ENCODE assay signal across 12 cellular contexts in the genomic region with DNA sequence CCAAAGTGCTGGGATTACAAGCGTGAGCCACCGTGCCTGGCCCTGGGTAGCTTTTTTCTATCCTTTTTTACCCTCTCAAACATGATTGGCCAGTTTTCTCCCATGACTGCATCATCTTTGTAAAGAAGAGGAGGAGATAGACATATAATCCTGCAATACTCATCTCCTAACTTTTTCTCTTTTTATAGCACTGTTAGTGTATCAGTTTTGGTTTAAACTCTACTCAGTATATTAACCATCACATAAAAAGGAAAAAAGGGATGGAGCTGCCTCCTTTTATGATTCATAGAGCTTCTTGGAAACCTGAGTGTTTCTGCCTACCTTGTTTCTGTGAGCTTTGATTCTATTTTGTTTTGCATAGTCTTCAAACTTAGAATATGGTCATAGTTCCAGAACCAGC.
A peak's percentile ranks its signal among the peaks of the same experiment; 100 is the strongest.
DNase-seq lines count a peak whose midpoint lies in the region; ATAC-seq lines count a peak whose summit lies in the region.
"Had no signal": no experiment of that assay in that cellular context is flagged by ENCODE, and none has a peak within 500 bp of the region (broad histone marks: within the 10 kb centered on the region; RNA-seq: fewer than 3 reads in every experiment).

No MANE protein-coding gene starts in this region.

- H3K27ac Mint-ChIP-seq in activated T-cell treated with anti-CD3 and anti-CD28 coated beads, Interleukin-2, amount 50 U/mL, for 24 hours: peak overlapping the region; percentile 63
- peak overlapping the region; percentile 72 for H3K27ac Mint-ChIP-seq in stimulated activated naive CD8-positive, alpha-beta T cell treated with anti-CD3 and anti-CD28 coated beads, Interleukin-15, Interleukin-2, amounts not matched to agents 100 ng/mL and 50 ng/mL, for 24 hours
- H3K27ac Mint-ChIP-seq in activated naive CD8-positive, alpha-beta T cell: peak overlapping the region; percentile 54
- H3K27ac Mint-ChIP-seq in stimulated activated naive CD8-positive, alpha-beta T cell treated with anti-CD3 and anti-CD28 coated beads, Interleukin-15, amount 100 ng/mL, for 72 hours: peak overlapping the region; percentile 72 to 78
- H3K27ac Mint-ChIP-seq: CD4-positive, CD25-positive, alpha-beta regulatory T cell; GM23338 had no signal

- no peak overlapping the region for H3K4me3 Mint-ChIP-seq in activated T-cell treated with anti-CD3 and anti-CD28 coated beads, Interleukin-2, amount 50 U/mL, for 24 hours
- H3K4me3 Mint-ChIP-seq in stimulated activated naive CD8-positive, alpha-beta T cell treated with anti-CD3 and anti-CD28 coated beads, Interleukin-15, Interleukin-2, amounts not matched to agents 100 ng/mL and 50 ng/mL, for 24 hours: no peak overlapping the region
- no peak overlapping the region for H3K4me3 Mint-ChIP-seq in activated naive CD8-positive, alpha-beta T cell
- H3K4me3 Mint-ChIP-seq in stimulated activated naive CD8-positive, alpha-beta T cell treated with anti-CD3 and anti-CD28 coated beads, Interleukin-15, amount 100 ng/mL, for 72 hours: peak overlapping the region; percentile 13 to 37
- H3K4me3 Mint-ChIP-seq: CD4-positive, CD25-positive, alpha-beta regulatory T cell; GM23338 had no signal

- H3K36me3 Mint-ChIP-seq in activated T-cell treated with anti-CD3 and anti-CD28 coated beads, Interleukin-2, amount 50 U/mL, for 24 hours (ENCODE audit: low read depth): peaks cover 84% of the 10 kb centered on the region
- peaks cover 59% of the 10 kb centered on the region for H3K36me3 Mint-ChIP-seq in stimulated activated naive CD8-positive, alpha-beta T cell treated with anti-CD3 and anti-CD28 coated beads, Interleukin-15, Interleukin-2, amounts not matched to agents 100 ng/mL and 50 ng/mL, for 24 hours (ENCODE audit: low read depth)
- peaks cover 11% of the 10 kb centered on the region for H3K36me3 Mint-ChIP-seq in activated naive CD8-positive, alpha-beta T cell

- DNase-seq in activated T-cell treated with anti-CD3 and anti-CD28 coated beads, Interleukin-2, amount 50 U/mL, for 24 hours: no peak
- DNase-seq in activated T-cell treated with anti-CD3 and anti-CD28 coated beads for 4 hours (no peak), kidney glomerular epithelial cell (lab: John Stamatoyannopoulos, UW) (no peak), AG20443 (ENCODE audit: low spot score) (no peak)
- DNase-seq in stimulated activated naive CD8-positive, alpha-beta T cell treated with anti-CD3 and anti-CD28 coated beads, Interleukin-15, Interleukin-2, amounts not matched to agents 100 U/mL and 50 U/mL, for 24 hours: no peak
- no peak for DNase-seq in stimulated activated naive CD8-positive, alpha-beta T cell treated with anti-CD3 and anti-CD28 coated beads, Interleukin-15, amount 100 ng/mL, for 72 hours
- DNase-seq: Calu3; CD4-positive, CD25-positive, alpha-beta regulatory T cell; DMS79 had no signal

- H3K4me1 Mint-ChIP-seq in activated T-cell treated with anti-CD3 and anti-CD28 coated beads, Interleukin-2, amount 50 U/mL, for 24 hours (ENCODE audit: low read depth): peaks cover 7% of the 10 kb centered on the region
- peaks cover 8% of the 10 kb centered on the region for H3K4me1 Mint-ChIP-seq in stimulated activated naive CD8-positive, alpha-beta T cell treated with anti-CD3 and anti-CD28 coated beads, Interleukin-15, Interleukin-2, amounts not matched to agents 100 ng/mL and 50 ng/mL, for 24 hours (ENCODE audit: low read depth)
- peaks cover 6% of the 10 kb centered on the region for H3K4me1 Mint-ChIP-seq in activated naive CD8-positive, alpha-beta T cell (ENCODE audit: low read depth)
- peaks cover 11% of the 10 kb centered on the region for H3K4me1 Mint-ChIP-seq in stimulated activated naive CD8-positive, alpha-beta T cell treated with anti-CD3 and anti-CD28 coated beads, Interleukin-15, amount 100 ng/mL, for 72 hours
- H3K4me1 Mint-ChIP-seq: GM23338 had no signal

- no peak for ATAC-seq in stimulated activated naive CD8-positive, alpha-beta T cell treated with anti-CD3 and anti-CD28 coated beads, Interleukin-15, Interleukin-2, amounts not matched to agents 100 U/mL and 50 U/mL, for 24 hours
- no peak for ATAC-seq in stimulated activated naive CD8-positive, alpha-beta T cell treated with anti-CD3 and anti-CD28 coated beads, Interleukin-15, amount 100 ng/mL, for 72 hours
- ATAC-seq: GM23338 had no signal

- no peaks in the 10 kb centered on the region for H3K9me3 Mint-ChIP-seq in activated T-cell treated with anti-CD3 and anti-CD28 coated beads, Interleukin-2, amount 50 U/mL, for 24 hours
- no peaks in the 10 kb centered on the region for H3K9me3 Mint-ChIP-seq in stimulated activated naive CD8-positive, alpha-beta T cell treated with anti-CD3 and anti-CD28 coated beads, Interleukin-15, Interleukin-2, amounts not matched to agents 100 ng/mL and 50 ng/mL, for 24 hours
- H3K9me3 Mint-ChIP-seq in activated naive CD8-positive, alpha-beta T cell (ENCODE audit: low read depth): no peaks in the 10 kb centered on the region
- no peaks in the 10 kb centered on the region for H3K9me3 Mint-ChIP-seq in stimulated activated naive CD8-positive, alpha-beta T cell treated with anti-CD3 and anti-CD28 coated beads, Interleukin-15, amount 100 ng/mL, for 72 hours
- H3K9me3 Mint-ChIP-seq: CD4-positive, CD25-positive, alpha-beta regulatory T cell; GM23338 had no signal

- H3K27me3 Mint-ChIP-seq in activated T-cell treated with anti-CD3 and anti-CD28 coated beads, Interleukin-2, amount 50 U/mL, for 24 hours: no peaks in the 10 kb centered on the region
- no peaks in the 10 kb centered on the region for H3K27me3 Mint-ChIP-seq in stimulated activated naive CD8-positive, alpha-beta T cell treated with anti-CD3 and anti-CD28 coated beads, Interleukin-15, Interleukin-2, amounts not matched to agents 100 ng/mL and 50 ng/mL, for 24 hours
- H3K27me3 Mint-ChIP-seq in activated naive CD8-positive, alpha-beta T cell: no peaks in the 10 kb centered on the region
- no peaks in the 10 kb centered on the region for H3K27me3 Mint-ChIP-seq in stimulated activated naive CD8-positive, alpha-beta T cell treated with anti-CD3 and anti-CD28 coated beads, Interleukin-15, amount 100 ng/mL, for 72 hours
- H3K27me3 Mint-ChIP-seq: CD4-positive, CD25-positive, alpha-beta regulatory T cell had no signal

Comparison
In these comparisons a context has a peak if more than half of its experiments do, and no peak if none do; other contexts are left out.
1. H3K4me3 Mint-ChIP-seq: peak in stimulated activated naive CD8-positive, alpha-beta T cell treated with anti-CD3 and anti-CD28 coated beads, Interleukin-15, amount 100 ng/mL, for 72 hours (2 of 2); none in activated T-cell treated with anti-CD3 and anti-CD28 coated beads, Interleukin-2, amount 50 U/mL, for 24 hours (single experiment), stimulated activated naive CD8-positive, alpha-beta T cell treated with anti-CD3 and anti-CD28 coated beads, Interleukin-15, Interleukin-2, amounts not matched to agents 100 ng/mL and 50 ng/mL, for 24 hours (single experiment) and activated naive CD8-positive, alpha-beta T cell (single experiment).
2. Peak in every context shown above with its lines, with median percentiles within 50 percentile points of each other: H3K27ac Mint-ChIP-seq.